In genomic region chr12:54324617-54325441, GRCh38 we compare ENCODE assay signal across 8 cellular contexts. TPM values are rescaled to one million over a fixed set of nuclear protein-coding genes. Genes with fewer than 3 reads are reported as not detected.
A peak's percentile ranks its signal among the peaks of the same experiment; 100 is the strongest.
DNase-seq lines count a peak whose midpoint lies in the region; ATAC-seq, FAIRE-seq and TF ChIP-seq lines count a peak whose summit lies in the region.

TSS of gene COPZ1 (plus strand) at chr12:54325131. CDS start at chr12:54325164, 33 bp downstream.

- intact Hi-C loops in heart left ventricle (cut with DNase I): loop anchor here in 6 of 10 donors (1.0 to 10.0 kb wide), 11 partner anchors 34 to 105 kb away; partner anchors contain the start of genes CBX5 (in 2 of the 6) and HNRNPA1 (in 2 of the 6)

- H3K27ac Mint-ChIP-seq in T-cell (peak within 1 kb of the TSS; percentile 91 to 98), type B pancreatic cell (peak within 1 kb of the TSS; percentile 98)

- peak; percentile 85 for DNase-seq in GM12892 (ENCODE audit: insufficient read length)
- peak; percentile 99 for DNase-seq in NCI-H1436 treated with DMSO at 0.1 percent for 48 hours (lab: John Stamatoyannopoulos, UW)
- DNase-seq in T-cell: peak; percentile 81 to 98 (median 95)
- DNase-seq in heart left ventricle: peak; percentile 94 to 95 (median 95)
- DNase-seq in pons (ENCODE audit: low spot score): peak; percentile 100
- DNase-seq in type B pancreatic cell (ENCODE audit: extremely low spot score, unreplicated experiment): peak; percentile 92

- ATAC-seq in HG02852 (IDR thresholded peaks at IDR 0.05; ENCODE audit: unreplicated experiment) (peak; percentile 97), T-cell (replicated peaks in 1 of 4) (peak; percentile 95 to 97 (median 96)), heart left ventricle (peak; percentile 98 to 99 (median 98))

- no peaks in the 10 kb centered on the region for H3K9me3 Mint-ChIP-seq in T-cell
- no peaks in the 10 kb centered on the region for H3K9me3 Mint-ChIP-seq in type B pancreatic cell

- H3K4me3 Mint-ChIP-seq in T-cell: peak within 1 kb of the TSS; percentile 94 to 100 (median 95)
- peak within 1 kb of the TSS; percentile 99 for H3K4me3 Mint-ChIP-seq in type B pancreatic cell

- WGBS in adipose tissue, 3 donors: 1 to 2% (median 1%) methylated on average over 34 of the region's 34 CpGs
- 1% methylated on average over 34 of the region's 34 CpGs for WGBS in heart left ventricle, 4 donors

- no peaks in the 10 kb centered on the region for H3K9me3 ChIP-seq in heart left ventricle

- H3K4me1 Mint-ChIP-seq in T-cell (peaks cover 38 to 48% (median 39%) of the 10 kb centered on the region in 3 donors), type B pancreatic cell (ENCODE audit: unreplicated experiment) (peaks cover 35% of the 10 kb centered on the region)

- TF ChIP-seq CTCF in heart left ventricle (IDR thresholded peaks at IDR 0.05): peak; percentile 58 to 88 (median 82)
- peak; percentile 79 for TF ChIP-seq CTCF in type B pancreatic cell (conservative IDR thresholded peaks at IDR 0.05)

- H3K36me3 Mint-ChIP-seq in T-cell (peaks cover 3% of the 10 kb centered on the region), type B pancreatic cell (peaks cover 5% of the 10 kb centered on the region)

- POLR2A ChIA-PET in T-cell (lab: Charles Lee): interaction anchor here (0.5 to 2.1 kb wide), 18 partner anchors 8 to 1189 kb away, joined by 3 to 39 read pairs (median 4); partner anchors contain the start of genes CBX5 (in 2 of the 2) and HNRNPA1 (in 2 of the 2)

- H3K27me3 Mint-ChIP-seq in T-cell: no peaks in the 10 kb centered on the region
- no peaks in the 10 kb centered on the region for H3K27me3 Mint-ChIP-seq in type B pancreatic cell

- peaks cover 0 to 16% (median under 1%) of the 10 kb centered on the region in 9 donors for H3K36me3 ChIP-seq in heart left ventricle

- peaks cover 0 to 47% (median 30%) of the 10 kb centered on the region in 12 donors for H3K4me1 ChIP-seq in heart left ventricle

- peak; percentile 89 for FAIRE-seq in GM12892 (lab: Jason Lieb, UNC)

- TF ChIP-seq POLR2A in GM12892 (IDR thresholded peaks at IDR 0.05; ENCODE audit: low read depth, low read length) (peak; percentile 87), heart left ventricle (IDR thresholded peaks at IDR 0.05) (peak in 1 of 2 donors; percentile 50)

- H3K4me3 ChIP-seq in heart left ventricle: peak within 1 kb of the TSS; percentile 51 to 85 (median 75)

- H3K27ac ChIP-seq in adipose tissue (ENCODE audit: low read depth, low read length) (peak within 1 kb of the TSS; percentile 46), heart left ventricle (peak within 1 kb of the TSS; percentile 50 to 88 (median 83))

- no peaks in the 10 kb centered on the region for H3K27me3 ChIP-seq in heart left ventricle

- CTCF ChIA-PET in T-cell (lab: Charles Lee): interaction anchor here (0.6 to 2.9 kb wide), 62 partner anchors 10 to 1493 kb away, joined by 3 to 68 read pairs (median 4); partner anchors contain the start of genes CBX5 (in 1 of the 2), EIF4B (in 1 of the 2), HNRNPA1 (in 1 of the 2) and HOXC4 (in 1 of the 2)

RNA-seq across cellular contexts. Expression of gene COPZ1, which starts in this region (rescaled TPM):
- 175 TPM for polyA plus RNA-seq in GM12892 (2012; ENCODE audit: missing spikeins)
- total RNA-seq in T-cell (10 to 100 TPM; 60.4 to 81.3 (median 74.8) TPM), heart left ventricle (100 to 1,000 TPM; 112 to 146 (median 125) TPM), type B pancreatic cell (ENCODE audit: low replicate concordance) (196 and 229 TPM in 2 replicates)
- polyA plus RNA-seq in adipose tissue (100 to 1,000 TPM in 2 of 3 donors, 10 to 100 TPM in 1; 77.5 to 102 (median 100) TPM), heart left ventricle (100 to 1,000 TPM in 1 of 2 donors, 10 to 100 TPM in 1; 77.3 to 142 TPM)

Comparison
In these comparisons a context has a peak if more than half of its experiments do, and no peak if none do; other contexts are left out.
1. Peak in every context shown above with its lines: DNase-seq, ATAC-seq, H3K4me3 ChIP-seq and H3K27ac ChIP-seq.